27 cellular contexts compared by ENCODE assay signal in genomic region chr2:215382480-215382879, GRCh38.
"Had no signal": no experiment of that assay in that cellular context is flagged by ENCODE, and none has a peak within 500 bp of the region (broad histone marks: within the 10 kb centered on the region; RNA-seq: fewer than 3 reads in every experiment).

No MANE protein-coding gene starts in this region.

- H3K27me3 ChIP-seq: right atrium auricular region, spleen, suprapubic skin, tibial nerve, uterus had no signal

- H3K27me3 Mint-ChIP-seq: stimulated activated naive CD8-positive, alpha-beta T cell treated with anti-CD3 and anti-CD28 coated beads, Interleukin-15, Interleukin-2, amounts not matched to agents 100 ng/mL and 50 ng/mL, for 24 hours; type B pancreatic cell had no signal

- DNase-seq: hippocampal formation; kidney glomerular epithelial cell; left cardiac atrium; left ventricle myocardium superior; lower lobe of right lung; mammary epithelial cell; mesendoderm; mucosa of descending colon; naive thymus-derived CD8-positive, alpha-beta T cell; nucleus accumbens; spleen; stimulated activated CD4-positive, alpha-beta T cell treated with anti-CD3 and anti-CD28 coated beads, Interleukin-4, amount 100 ng/mL, for 24 hours; stimulated activated naive CD4-positive, alpha-beta T cell; uterus had no signal

- H3K27ac Mint-ChIP-seq: mesothelial cell of epicardium; naive thymus-derived CD8-positive, alpha-beta T cell; nephron; stimulated activated effector memory CD8-positive, alpha-beta T cell treated with anti-CD3 and anti-CD28 coated beads, Interleukin-12 subunit alpha, Interleukin-12 subunit beta, amount 100 ng/mL, for 72 hours; stimulated activated naive CD8-positive, alpha-beta T cell treated with anti-CD3 and anti-CD28 coated beads, Interleukin-15, Interleukin-2, amounts not matched to agents 100 ng/mL and 50 ng/mL, for 24 hours; type B pancreatic cell had no signal

- H3K9ac ChIP-seq: parathyroid adenoma had no signal

- H3K4me3 ChIP-seq: lower lobe of right lung, mucosa of descending colon, right atrium auricular region, skin epidermis, spleen, suprapubic skin, thoracic aorta, tibial nerve, uterus had no signal

- H3K9me3 Mint-ChIP-seq: mesothelial cell of epicardium; nephron; neural crest cell; stimulated activated effector memory CD8-positive, alpha-beta T cell treated with anti-CD3 and anti-CD28 coated beads, Interleukin-12 subunit alpha, Interleukin-12 subunit beta, amount 100 ng/mL, for 72 hours; stimulated activated naive CD8-positive, alpha-beta T cell treated with anti-CD3 and anti-CD28 coated beads, Interleukin-15, Interleukin-2, amounts not matched to agents 100 ng/mL and 50 ng/mL, for 24 hours; type B pancreatic cell had no signal

- H3K4me1 Mint-ChIP-seq: mesothelial cell of epicardium; naive thymus-derived CD8-positive, alpha-beta T cell; nephron; neural crest cell; stimulated activated effector memory CD8-positive, alpha-beta T cell treated with anti-CD3 and anti-CD28 coated beads, Interleukin-12 subunit alpha, Interleukin-12 subunit beta, amount 100 ng/mL, for 72 hours had no signal

- H3K4me3 Mint-ChIP-seq: mesothelial cell of epicardium; naive thymus-derived CD8-positive, alpha-beta T cell; nephron; neural crest cell; stimulated activated effector memory CD8-positive, alpha-beta T cell treated with anti-CD3 and anti-CD28 coated beads, Interleukin-12 subunit alpha, Interleukin-12 subunit beta, amount 100 ng/mL, for 72 hours; stimulated activated naive CD8-positive, alpha-beta T cell treated with anti-CD3 and anti-CD28 coated beads, Interleukin-15, Interleukin-2, amounts not matched to agents 100 ng/mL and 50 ng/mL, for 24 hours; type B pancreatic cell had no signal

- H3K27ac ChIP-seq: lower lobe of right lung, parathyroid adenoma, right atrium auricular region, skin epidermis, spleen, suprapubic skin, thoracic aorta, tibial nerve, uterus had no signal

- H3K36me3 ChIP-seq: spleen, uterus had no signal

- H3K4me1 ChIP-seq: lower lobe of right lung, parathyroid adenoma, right atrium auricular region, spleen, suprapubic skin, tibial nerve, uterus had no signal

- H3K9me3 ChIP-seq: lower lobe of right lung, mucosa of descending colon, right atrium auricular region, spleen, suprapubic skin, thoracic aorta, tibial nerve, uterus had no signal

- H3K36me3 Mint-ChIP-seq: stimulated activated effector memory CD8-positive, alpha-beta T cell treated with anti-CD3 and anti-CD28 coated beads, Interleukin-12 subunit alpha, Interleukin-12 subunit beta, amount 100 ng/mL, for 72 hours had no signal

- H3K79me2 ChIP-seq: parathyroid adenoma had no signal

- H2AFZ ChIP-seq: parathyroid adenoma had no signal

- FAIRE-seq: keratinocyte had no signal
